Comparison of ENCODE assay signal across 23 cellular contexts in the genomic region with DNA sequence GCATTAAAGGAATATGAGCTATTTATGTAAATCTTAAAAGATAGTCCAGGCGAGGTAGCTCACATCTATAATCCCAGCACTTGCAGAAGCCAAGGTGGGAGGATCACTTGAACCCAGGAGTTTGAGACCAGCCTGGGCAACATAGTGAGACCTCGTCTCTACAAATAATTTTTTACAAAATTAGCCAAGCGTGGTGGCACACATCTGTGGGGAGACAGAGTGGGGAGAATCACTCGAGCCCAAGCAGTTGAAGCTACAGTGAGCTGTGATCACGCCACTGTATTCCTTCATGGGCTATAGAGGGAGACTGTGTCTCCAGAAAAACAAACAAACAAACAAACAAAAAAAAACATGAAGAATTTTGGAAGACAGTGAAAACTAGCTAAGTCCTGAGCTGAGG. TPM values are rescaled to one million over a fixed set of nuclear protein-coding genes. Genes with fewer than 3 reads are reported as not detected.
DNase-seq lines count a peak whose midpoint lies in the region; ATAC-seq and TF ChIP-seq lines count a peak whose summit lies in the region.
"Had no signal": no experiment of that assay in that cellular context is flagged by ENCODE, and none has a peak within 500 bp of the region (broad histone marks: within the 10 kb centered on the region; RNA-seq: fewer than 3 reads in every experiment).

No MANE protein-coding gene starts in this region.

- H4K8ac ChIP-seq in neuronal stem cell (ENCODE audit: low read depth, low read length) = no peak overlapping the region

- no peak overlapping the region for H3K18ac ChIP-seq in neuronal stem cell (ENCODE audit: low read length)

- no peaks in the 10 kb centered on the region for H3K9me3 ChIP-seq in CD8-positive, alpha-beta memory T cell (ENCODE audit: low read length)
- H3K9me3 ChIP-seq in endodermal cell (ENCODE audit: control insufficient read depth, low read length) (no peaks in the 10 kb centered on the region), neuronal stem cell (replicated peaks in 1 of 2; ENCODE audit: control insufficient read depth in 2 of 2, insufficient read depth in 1 of 2, low read depth in 1 of 2, low read length in 2 of 2) (no peaks in the 10 kb centered on the region)
- H3K9me3 ChIP-seq in CD8-positive, alpha-beta T cell (ENCODE audit: low read length) = no peaks in the 10 kb centered on the region
- H3K9me3 ChIP-seq: esophagus muscularis mucosa, gastroesophageal sphincter, right lobe of liver, suprapubic skin had no signal

- no peaks in the 10 kb centered on the region for H3K9me3 Mint-ChIP-seq in CD8-positive, alpha-beta memory T cell
- no peaks in the 10 kb centered on the region; the same call in 2 of the 3 replicates for H3K9me3 Mint-ChIP-seq in GM23338
- H3K9me3 Mint-ChIP-seq in endodermal cell = peaks cover 5% of the 10 kb centered on the region
- H3K9me3 Mint-ChIP-seq in CD8-positive, alpha-beta T cell = no peaks in the 10 kb centered on the region
- H3K9me3 Mint-ChIP-seq: activated naive CD8-positive, alpha-beta T cell treated with anti-CD3 and anti-CD28 coated beads for 36 hours had no signal

- H3K4me3 Mint-ChIP-seq in CD8-positive, alpha-beta memory T cell = no peak overlapping the region
- H3K4me3 Mint-ChIP-seq in GM23338 = no peak overlapping the region
- no peak overlapping the region for H3K4me3 Mint-ChIP-seq in endodermal cell
- no peak overlapping the region for H3K4me3 Mint-ChIP-seq in CD8-positive, alpha-beta T cell
- H3K4me3 Mint-ChIP-seq: activated CD4-positive, alpha-beta T cell treated with anti-CD3 and anti-CD28 coated beads for 36 hours; activated naive CD8-positive, alpha-beta T cell treated with anti-CD3 and anti-CD28 coated beads for 36 hours had no signal

- intact Hi-C loops in CD8-positive, alpha-beta T cell (cut with DNase I, micrococcal nuclease) = no loop called here

- peak overlapping the region in 5 of 8 donors; percentile 5 to 68 (median 38) for H3K27ac Mint-ChIP-seq in CD8-positive, alpha-beta memory T cell
- peak overlapping the region; percentile 25; the same call in 1 of the 2 replicates for H3K27ac Mint-ChIP-seq in GM23338
- H3K27ac Mint-ChIP-seq in endodermal cell = peak overlapping the region; percentile 11
- H3K27ac Mint-ChIP-seq in CD8-positive, alpha-beta T cell = no peak overlapping the region
- H3K27ac Mint-ChIP-seq: activated CD4-positive, alpha-beta T cell treated with anti-CD3 and anti-CD28 coated beads for 36 hours; activated naive CD8-positive, alpha-beta T cell treated with anti-CD3 and anti-CD28 coated beads for 36 hours had no signal

- WGBS in endodermal cell (ENCODE audit: insufficient coverage in 1 of 2, insufficient read length in 1 of 2), 2 experiments = 91 to 100% methylated on average over 1 to 5 of the region's 5 CpGs
- no CpG with 5 or more reads among the region's 5 CpGs for WGBS in neuronal stem cell (ENCODE audit: extremely low coverage in 2 of 2, insufficient read length in 2 of 2, insufficient replicate concordance in 1 of 2), 2 donors

- no peak overlapping the region for H3K4ac ChIP-seq in neuronal stem cell (ENCODE audit: low read length)

- CTCF ChIA-PET in CD8-positive, alpha-beta memory T cell (lab: Charles Lee) = no interaction called here
- CTCF ChIA-PET in CD8-positive, alpha-beta T cell (lab: Charles Lee) = interaction anchor here (1.3 kb wide), 1 partner anchor 191 kb away, joined by 3 read pairs; no protein-coding TSS in a partner anchor

- H2BK120ac ChIP-seq in neuronal stem cell (ENCODE audit: low read depth, low read length) = no peak overlapping the region

- POLR2A ChIA-PET in CD8-positive, alpha-beta memory T cell (lab: Charles Lee) = no interaction called here
- POLR2A ChIA-PET in CD8-positive, alpha-beta T cell (lab: Charles Lee) = interaction anchor here (0.9 kb wide), 1 partner anchor 16 kb away, joined by 3 read pairs; no protein-coding TSS in a partner anchor

- ATAC-seq in GM23338 = no peak
- ATAC-seq in HG03354 (IDR thresholded peaks at IDR 0.05; ENCODE audit: poor library complexity, severe bottlenecking, unreplicated experiment) = peak; percentile 53
- no peak for ATAC-seq in CD8-positive, alpha-beta T cell
- ATAC-seq in GM18870 (IDR thresholded peaks at IDR 0.05; ENCODE audit: unreplicated experiment) = no peak
- ATAC-seq in HG03571 (IDR thresholded peaks at IDR 0.05; ENCODE audit: unreplicated experiment) = no peak
- ATAC-seq: activated CD4-positive, alpha-beta T cell treated with anti-CD3 and anti-CD28 coated beads for 36 hours; gastroesophageal sphincter; right lobe of liver had no signal

- H2AFZ ChIP-seq in GM23338 (no peak overlapping the region), neuronal stem cell (ENCODE audit: low read length) (no peak overlapping the region)
- H2AFZ ChIP-seq: parathyroid adenoma had no signal

- H4K20me1 ChIP-seq in GM23338 (replicated peaks; ENCODE audit: insufficient read depth) = 0 out of 2 replicates have a peak, but pooled peaks cover 5% of the 10 kb centered on the region

- H3K23ac ChIP-seq in neuronal stem cell (ENCODE audit: low read depth, low read length, poor library complexity) = no peak overlapping the region

- no peaks in the 10 kb centered on the region for H3K36me3 ChIP-seq in CD8-positive, alpha-beta memory T cell (ENCODE audit: insufficient read depth, low read length)
- H3K36me3 ChIP-seq in GM23338 (ENCODE audit: insufficient read depth) (no peaks in the 10 kb centered on the region), endodermal cell (ENCODE audit: control insufficient read depth, insufficient read depth, low read length) (peaks cover 11% of the 10 kb centered on the region), neuronal stem cell (replicated peaks in 1 of 2; ENCODE audit: control insufficient read depth in 2 of 2, insufficient read depth in 2 of 2, low read length in 2 of 2) (peaks cover 0 to 15% of the 10 kb centered on the region in 2 donors)
- no peaks in the 10 kb centered on the region for H3K36me3 ChIP-seq in CD8-positive, alpha-beta T cell (ENCODE audit: insufficient read depth, low read length)

- H3K27ac ChIP-seq in CD8-positive, alpha-beta memory T cell (ENCODE audit: low read depth, low read length) = no peak overlapping the region
- H3K27ac ChIP-seq in GM23338 (ENCODE audit: low read depth) (no peak overlapping the region), endodermal cell (ENCODE audit: low read depth, low read length) (no peak overlapping the region), neuronal stem cell (replicated peaks; ENCODE audit: low read length) (no peak overlapping the region)
- H3K27ac ChIP-seq in CD8-positive, alpha-beta T cell (ENCODE audit: low read depth, low read length) = no peak overlapping the region
- H3K27ac ChIP-seq: esophagus muscularis mucosa, gastroesophageal sphincter, parathyroid adenoma, right lobe of liver, suprapubic skin had no signal

- no peaks in the 10 kb centered on the region for H3K79me1 ChIP-seq in neuronal stem cell (ENCODE audit: low read depth, low read length)

- H3K9ac ChIP-seq in endodermal cell (ENCODE audit: extremely low read depth, low read length, poor library complexity, severe bottlenecking) = no peak overlapping the region
- no peak overlapping the region for H3K9ac ChIP-seq in neuronal stem cell (ENCODE audit: low read depth, low read length, poor library complexity)
- H3K9ac ChIP-seq: parathyroid adenoma had no signal

- peaks cover 4 to 25% (median 11%) of the 10 kb centered on the region in 3 donors for H3K36me3 Mint-ChIP-seq in CD8-positive, alpha-beta memory T cell
- peaks cover 4% of the 10 kb centered on the region; the same call in 1 of the 3 replicates for H3K36me3 Mint-ChIP-seq in GM23338 (ENCODE audit: low read depth)
- peaks cover 25% of the 10 kb centered on the region for H3K36me3 Mint-ChIP-seq in endodermal cell (ENCODE audit: low read depth)
- H3K36me3 Mint-ChIP-seq in CD8-positive, alpha-beta T cell = peaks cover 11% of the 10 kb centered on the region

- H2BK12ac ChIP-seq in neuronal stem cell (ENCODE audit: low read length) = no peak overlapping the region

- no peak overlapping the region for H3K4me2 ChIP-seq in GM23338
- H3K4me2 ChIP-seq in neuronal stem cell (ENCODE audit: insufficient read depth, low read length, poor library complexity, severe bottlenecking) = no peak overlapping the region

- H2AK5ac ChIP-seq in neuronal stem cell (ENCODE audit: low read depth, low read length) = no peak overlapping the region

- no peaks in the 10 kb centered on the region for H3K27me3 Mint-ChIP-seq in CD8-positive, alpha-beta memory T cell
- H3K27me3 Mint-ChIP-seq in GM23338 (ENCODE audit: insufficient read depth, low read depth, poor library complexity) (no peaks in the 10 kb centered on the region), endodermal cell (ENCODE audit: insufficient read depth) (no peaks in the 10 kb centered on the region)
- no peaks in the 10 kb centered on the region for H3K27me3 Mint-ChIP-seq in CD8-positive, alpha-beta T cell (ENCODE audit: low read depth)
- H3K27me3 Mint-ChIP-seq: activated CD4-positive, alpha-beta T cell treated with anti-CD3 and anti-CD28 coated beads for 36 hours; activated naive CD8-positive, alpha-beta T cell treated with anti-CD3 and anti-CD28 coated beads for 36 hours had no signal

- H3K4me3 ChIP-seq in CD8-positive, alpha-beta memory T cell (ENCODE audit: low read length) = no peak overlapping the region
- H3K4me3 ChIP-seq in GM23338 (no peak overlapping the region), endodermal cell (ENCODE audit: low read length) (no peak overlapping the region), neuronal stem cell (ENCODE audit: low read length in 2 of 2) (no peak overlapping the region)
- no peak overlapping the region for H3K4me3 ChIP-seq in CD8-positive, alpha-beta T cell (ENCODE audit: low read depth, low read length)
- H3K4me3 ChIP-seq: esophagus muscularis mucosa, gastroesophageal sphincter, right lobe of liver, suprapubic skin had no signal

- H3K27me3 ChIP-seq in CD8-positive, alpha-beta memory T cell (ENCODE audit: insufficient read depth, low read length, poor library complexity, severe bottlenecking) = no peaks in the 10 kb centered on the region
- no peaks in the 10 kb centered on the region for H3K27me3 ChIP-seq in GM23338 (ENCODE audit: insufficient read depth)
- H3K27me3 ChIP-seq in endodermal cell (ENCODE audit: control insufficient read depth, insufficient read depth, low read length, poor library complexity, severe bottlenecking) = no peaks in the 10 kb centered on the region
- H3K27me3 ChIP-seq in CD8-positive, alpha-beta T cell (ENCODE audit: insufficient read depth, low read length) = no peaks in the 10 kb centered on the region
- no peaks in the 10 kb centered on the region for H3K27me3 ChIP-seq in neuronal stem cell (ENCODE audit: control insufficient read depth in 3 of 3, insufficient read depth in 3 of 3, low read depth in 1 of 3, low read length in 3 of 3)
- H3K27me3 ChIP-seq: esophagus muscularis mucosa, gastroesophageal sphincter, right lobe of liver, suprapubic skin had no signal

- no peaks in the 10 kb centered on the region for H3K9me2 ChIP-seq in GM23338 (ENCODE audit: insufficient read depth)

- H3K14ac ChIP-seq in neuronal stem cell (ENCODE audit: low read length) = no peak overlapping the region

- no peak overlapping the region for H2BK5ac ChIP-seq in neuronal stem cell (ENCODE audit: low read length)

- H3K4me1 ChIP-seq in CD8-positive, alpha-beta memory T cell (ENCODE audit: insufficient read depth, low read length) = peaks cover 9% of the 10 kb centered on the region
- peaks cover 5% of the 10 kb centered on the region; the same call in 1 of the 2 replicates for H3K4me1 ChIP-seq in GM23338 (ENCODE audit: insufficient read depth)
- H3K4me1 ChIP-seq in endodermal cell (ENCODE audit: control insufficient read depth, insufficient read depth, low read length) = no peaks in the 10 kb centered on the region
- H3K4me1 ChIP-seq in CD8-positive, alpha-beta T cell (ENCODE audit: insufficient read depth, low read length) = peaks cover 8% of the 10 kb centered on the region
- H3K4me1 ChIP-seq in neuronal stem cell (ENCODE audit: control insufficient read depth in 2 of 2, insufficient read depth in 1 of 2, low read depth in 1 of 2, low read length in 2 of 2) = no peaks in the 10 kb centered on the region
- H3K4me1 ChIP-seq: esophagus muscularis mucosa, gastroesophageal sphincter, parathyroid adenoma, suprapubic skin had no signal

- H2BK15ac ChIP-seq in neuronal stem cell (ENCODE audit: low read length) = no peak overlapping the region

- TF ChIP-seq CTCF in GM23338 (conservative IDR thresholded peaks at IDR 0.05; ENCODE audit: low read depth in 2 of 2) (no peak), endodermal cell (conservative IDR thresholded peaks at IDR 0.05) (no peak)
- no peak for TF ChIP-seq CTCF in CD8-positive, alpha-beta T cell (IDR thresholded peaks at IDR 0.05)

- H3K79me2 ChIP-seq in GM23338 (replicated peaks; ENCODE audit: insufficient read depth) = peaks cover 22% of the 10 kb centered on the region
- H3K79me2 ChIP-seq: parathyroid adenoma had no signal

- no peak for DNase-seq in CD8-positive, alpha-beta memory T cell
- DNase-seq in GM23338 (ENCODE audit: low spot score) (no peak), endodermal cell (no peak), neuronal stem cell (ENCODE audit: low spot score) (no peak)
- DNase-seq in CD8-positive, alpha-beta T cell = no peak
- DNase-seq: activated CD4-positive, alpha-beta T cell treated with anti-CD3 and anti-CD28 coated beads for 36 hours; activated naive CD8-positive, alpha-beta T cell treated with anti-CD3 and anti-CD28 coated beads for 36 hours; C1 segment of cervical spinal cord; DMS 273 treated with DMSO at 0.1 percent for 48 hours; effector CD4-positive, alpha-beta T cell; kidney glomerular epithelial cell; mammary epithelial cell; NCI-H1417 treated with DMSO at 0.1 percent for 48 hours; NCI-H524; right lobe of liver; SW 1271 had no signal

- H4K91ac ChIP-seq in neuronal stem cell (ENCODE audit: low read depth, low read length, poor library complexity) = no peak overlapping the region

- H3K4me1 Mint-ChIP-seq in CD8-positive, alpha-beta memory T cell = peaks cover 40 to 57% (median 54%) of the 10 kb centered on the region in 3 donors
- H3K4me1 Mint-ChIP-seq in GM23338 = peaks cover 14% of the 10 kb centered on the region
- peaks cover 18% of the 10 kb centered on the region for H3K4me1 Mint-ChIP-seq in endodermal cell
- peaks cover 42% of the 10 kb centered on the region for H3K4me1 Mint-ChIP-seq in CD8-positive, alpha-beta T cell (ENCODE audit: low read depth)

- no peaks in the 10 kb centered on the region for H3F3A ChIP-seq in GM23338 (replicated peaks; ENCODE audit: low read depth)

RNA-seq across cellular contexts. Expression of a gene that starts 28.4 kb away (rescaled TPM):
- 10 to 100 TPM; 41.0 to 41.6 TPM for total RNA-seq in CD8-positive, alpha-beta memory T cell
- 19.0 TPM for polyA plus RNA-seq in CD8-positive, alpha-beta memory T cell
- total RNA-seq in GM23338 (2014; rRNA removed; shearing (Covaris generic)) = 60.4 and 67.2 TPM in 2 replicates
- 16.2 and 20.1 TPM in 2 replicates for polyA plus RNA-seq in GM23338 (2016; fragmentation: Nextera tagmentation; extraction: Ambion mirVana)
- 10 to 100 TPM; 53.8 to 60.1 TPM for total RNA-seq in endodermal cell
- polyA plus RNA-seq in endodermal cell (2013, experiment 1 of 2) = 25.8 TPM
- polyA plus RNA-seq in endodermal cell (2013, experiment 2 of 2) = 23.9 TPM
- 10 to 100 TPM; 28.4 to 29.2 TPM for total RNA-seq in CD8-positive, alpha-beta T cell
- 17.4 TPM for polyA plus RNA-seq in neuronal stem cell (2013, experiment 1 of 2)
- polyA plus RNA-seq in neuronal stem cell (2013, experiment 2 of 2) = 18.2 TPM
